ENCODE assay signal across 8 cellular contexts in genomic region chr16:21520134-21521047, GRCh38.
DNase-seq lines count a peak whose midpoint lies in the region; ATAC-seq and TF ChIP-seq lines count a peak whose summit lies in the region.
"Not testable (repeated sequence)": the region's sequence is repeated elsewhere in the genome, so short reads cannot be mapped to it uniquely, and the experiment has no call there.

No MANE protein-coding gene starts in this region.

- not testable (repeated sequence) for H3K36me3 ChIP-seq in iPS-20b (ENCODE audit: insufficient read depth, low read depth, low read length)

- H3K9ac ChIP-seq in iPS-20b (ENCODE audit: low read depth, low read length) = peak overlapping the region; percentile 83

- H3K4me1 ChIP-seq in iPS-20b (ENCODE audit: insufficient read depth, low read length) = peaks cover 15% of the 10 kb centered on the region

- in situ Hi-C loops in ACHN (cut with HindIII; ENCODE audit: low pct_ligation_motif_present, low pct_unique_long_range_greater_than_20kb, low sequenced_read_pairs); T47D (cut with HindIII; ENCODE audit: low pct_unique_long_range_greater_than_20kb, low sequenced_read_pairs): not testable (repeated sequence)

- DNase-seq in ACHN = peak; percentile 97
- DNase-seq in NCI-H2171 treated with DMSO at 0.1 percent for 48 hours (lab: John Stamatoyannopoulos, UW) = peak; percentile 86
- peak; percentile 48 to 97 for DNase-seq in T47D (ENCODE audit: low read depth in 1 of 2, low spot score in 1 of 2)

- not testable (repeated sequence) for H3K9me3 ChIP-seq in iPS-20b (ENCODE audit: insufficient read depth, low read depth, low read length)

- ATAC-seq in GM18870 (IDR thresholded peaks at IDR 0.05; ENCODE audit: unreplicated experiment) = peak; percentile 41
- peak; percentile 48 for ATAC-seq in HG03103 (IDR thresholded peaks at IDR 0.05; ENCODE audit: low read depth, unreplicated experiment)

- not testable (repeated sequence) for TF ChIP-seq CTCF in VCaP (conservative IDR thresholded peaks at IDR 0.05)

- H3K4me3 ChIP-seq in iPS-20b (ENCODE audit: low read length) (peak overlapping the region; percentile 89), skin epidermis (peak overlapping the region; percentile 43 to 89 (median 73))

- peak overlapping the region; percentile 72 for H3K27ac ChIP-seq in VCaP
- H3K27ac ChIP-seq in iPS-20b (ENCODE audit: low read length) = peak overlapping the region; percentile 65
- peak overlapping the region; percentile 72 to 98 (median 94) for H3K27ac ChIP-seq in skin epidermis

- H3K27me3 ChIP-seq in iPS-20b (ENCODE audit: insufficient read depth, low read length) = not testable (repeated sequence)

Comparison
In these comparisons a context has a peak if more than half of its experiments do, and no peak if none do; other contexts are left out.
1. Peak in every context shown above with its lines: DNase-seq, ATAC-seq, H3K4me3 ChIP-seq and H3K27ac ChIP-seq.